Comparison of ENCODE assay signal across 10 cellular contexts in genomic region chr3:19102654-19103290, GRCh38. TPM values are rescaled to one million over a fixed set of nuclear protein-coding genes. Genes with fewer than 3 reads are reported as not detected.
DNase-seq lines count a peak whose midpoint lies in the region; ATAC-seq and TF ChIP-seq lines count a peak whose summit lies in the region.
"Not testable (repeated sequence)": the region's sequence is repeated elsewhere in the genome, so short reads cannot be mapped to it uniquely, and the experiment has no call there.
"Had no signal": no experiment of that assay in that cellular context is flagged by ENCODE, and none has a peak within 500 bp of the region (broad histone marks: within the 10 kb centered on the region; RNA-seq: fewer than 3 reads in every experiment).

No MANE protein-coding gene starts in this region.

- DNase-seq in CD8-positive, alpha-beta T cell: peak in 2 of 7 experiments; percentile 19 to 37
- peak in 1 of 2 experiments; percentile 35 for DNase-seq in PC-9
- peak; percentile 57 for DNase-seq in activated CD4-positive, alpha-beta memory T cell treated with anti-CD3 and anti-CD28 coated beads for 36 hours
- not testable (repeated sequence) for DNase-seq in hepatocyte (ENCODE audit: low spot score); naive B cell; stimulated activated naive B cell treated with anti-CD40 and anti-IgM and Interleukin-4, amounts not matched to agents 10 μg/mL and 1 μg/mL and 100 μg/mL, for 72 hours

- H3K9me3 ChIP-seq in CD8-positive, alpha-beta T cell (ENCODE audit: low read length); PC-9 (ENCODE audit: insufficient read depth, low read depth); hepatocyte (ENCODE audit: low read depth): not testable (repeated sequence)
- peaks cover 20% of the 10 kb centered on the region for H3K9me3 ChIP-seq in HUES6 (ENCODE audit: control insufficient read depth, insufficient read depth, low read depth, low read length)

- H3K79me2 ChIP-seq in PC-9 (ENCODE audit: low read depth); hepatocyte: not testable (repeated sequence)

- CTCF ChIA-PET in CD8-positive, alpha-beta T cell (lab: Charles Lee); PC-9 (lab: Charles Lee); activated CD4-positive, alpha-beta memory T cell treated with anti-CD3 and anti-CD28 coated beads for 36 hours (lab: Charles Lee): not testable (repeated sequence)

- POLR2A ChIA-PET in CD8-positive, alpha-beta T cell (lab: Charles Lee); PC-9 (lab: Charles Lee; ENCODE audit: unreplicated experiment); activated CD4-positive, alpha-beta memory T cell treated with anti-CD3 and anti-CD28 coated beads for 36 hours (lab: Charles Lee): not testable (repeated sequence)

- peak overlapping the region; percentile 70 for H2AFZ ChIP-seq in PC-9
- H2AFZ ChIP-seq in hepatocyte: peak overlapping the region; percentile 52

- peak overlapping the region; percentile 62 for H3K27ac Mint-ChIP-seq in CD8-positive, alpha-beta T cell
- H3K27ac Mint-ChIP-seq in activated CD4-positive, alpha-beta memory T cell treated with anti-CD3 and anti-CD28 coated beads for 36 hours: peak overlapping the region; percentile 61
- not testable (repeated sequence) for H3K27ac Mint-ChIP-seq in activated naive CD8-positive, alpha-beta T cell
- peak overlapping the region in 3 of 6 donors; percentile 60 to 74 (median 65) for H3K27ac Mint-ChIP-seq in naive B cell
- peak overlapping the region; percentile 47 for H3K27ac Mint-ChIP-seq in stimulated activated naive B cell treated with anti-CD40 and anti-IgM and Interleukin-4, amounts not matched to agents 10 μg/mL and 1 μg/mL and 100 μg/mL, for 72 hours

- H3K27me3 ChIP-seq in CD8-positive, alpha-beta T cell (ENCODE audit: insufficient read depth, low read length); HUES6 (ENCODE audit: control insufficient read depth, insufficient read depth, low read length); PC-9 (ENCODE audit: insufficient read depth, low read depth); hepatocyte: not testable (repeated sequence)

- not testable (repeated sequence) for H3K9me2 ChIP-seq in PC-9 (ENCODE audit: insufficient read depth); hepatocyte (replicated peaks; ENCODE audit: insufficient read depth)

- not testable (repeated sequence) for H4K20me1 ChIP-seq in PC-9 (ENCODE audit: insufficient read depth); hepatocyte (ENCODE audit: insufficient read depth, poor library complexity, severe bottlenecking)

- not testable (repeated sequence) for H3K36me3 ChIP-seq in CD8-positive, alpha-beta T cell (ENCODE audit: insufficient read depth, low read length); HUES6 (ENCODE audit: control insufficient read depth, insufficient read depth, low read length); PC-9 (ENCODE audit: low read depth); hepatocyte (replicated peaks; ENCODE audit: insufficient read depth, low read depth)

- not testable (repeated sequence) for H3K4me1 ChIP-seq in CD8-positive, alpha-beta T cell (ENCODE audit: insufficient read depth, low read length); HUES6 (ENCODE audit: control insufficient read depth, insufficient read depth, low read length); PC-9 (replicated peaks; ENCODE audit: insufficient read depth); hepatocyte (ENCODE audit: insufficient read depth)

- not testable (repeated sequence) for BruUV-seq in PC-9 (replicated peaks; lab: Mats Ljungman, UMichigan)

- H3K4me3 ChIP-seq in CD8-positive, alpha-beta T cell (ENCODE audit: low read depth, low read length); hepatocyte: not testable (repeated sequence)
- H3K4me3 ChIP-seq in HUES6 (ENCODE audit: low read depth, low read length) (peak overlapping the region; percentile 63), PC-9 (peak overlapping the region; percentile 54)

- not testable (repeated sequence) for H3K4me1 Mint-ChIP-seq in CD8-positive, alpha-beta T cell (ENCODE audit: low read depth); activated CD4-positive, alpha-beta memory T cell treated with anti-CD3 and anti-CD28 coated beads for 36 hours (ENCODE audit: low read depth); activated naive CD8-positive, alpha-beta T cell (ENCODE audit: low read depth); naive B cell; stimulated activated naive B cell treated with anti-CD40 and anti-IgM and Interleukin-4, amounts not matched to agents 10 μg/mL and 1 μg/mL and 100 μg/mL, for 72 hours

- H3K9ac ChIP-seq in HUES6 (ENCODE audit: low read length): peak overlapping the region; percentile 89

- not testable (repeated sequence) for H3K27ac ChIP-seq in CD8-positive, alpha-beta T cell (ENCODE audit: low read depth, low read length); HUES6 (ENCODE audit: low read depth, low read length); PC-9; hepatocyte

- intact Hi-C loops in CD8-positive, alpha-beta T cell (cut with DNase I, micrococcal nuclease); PC-9 (cut with micrococcal nuclease; ENCODE audit: unreplicated experiment); activated CD4-positive, alpha-beta memory T cell treated with anti-CD3 and anti-CD28 coated beads for 36 hours (cut with micrococcal nuclease): not testable (repeated sequence)

- H3K4me2 ChIP-seq in PC-9 (peak overlapping the region; percentile 70), hepatocyte (peak overlapping the region; percentile 62)

- ATAC-seq in CD8-positive, alpha-beta T cell; naive B cell (ENCODE audit: low read depth in 2 of 2); stimulated activated naive B cell treated with anti-CD40 and anti-IgM and Interleukin-4, amounts not matched to agents 10 μg/mL and 1 μg/mL and 100 μg/mL, for 72 hours (replicated peaks): not testable (repeated sequence)

- not testable (repeated sequence) for TF ChIP-seq CTCF in CD8-positive, alpha-beta T cell (IDR thresholded peaks at IDR 0.05); PC-9 (conservative IDR thresholded peaks at IDR 0.05); hepatocyte (IDR thresholded peaks at IDR 0.05; ENCODE audit: poor library complexity)

- not testable (repeated sequence) for H3K9me3 Mint-ChIP-seq in CD8-positive, alpha-beta T cell; activated CD4-positive, alpha-beta memory T cell treated with anti-CD3 and anti-CD28 coated beads for 36 hours; activated naive CD8-positive, alpha-beta T cell (ENCODE audit: low read depth); naive B cell; stimulated activated naive B cell treated with anti-CD40 and anti-IgM and Interleukin-4, amounts not matched to agents 10 μg/mL and 1 μg/mL and 100 μg/mL, for 72 hours

- H3F3A ChIP-seq in PC-9 (ENCODE audit: insufficient read depth, low read depth): not testable (repeated sequence)

- peak overlapping the region; percentile 70 for H3K4me3 Mint-ChIP-seq in CD8-positive, alpha-beta T cell
- peak overlapping the region; percentile 78 for H3K4me3 Mint-ChIP-seq in activated CD4-positive, alpha-beta memory T cell treated with anti-CD3 and anti-CD28 coated beads for 36 hours
- H3K4me3 Mint-ChIP-seq in activated naive CD8-positive, alpha-beta T cell: peak overlapping the region; percentile 17
- peak overlapping the region; percentile 35 to 94 (median 78) for H3K4me3 Mint-ChIP-seq in naive B cell
- peak overlapping the region; percentile 30 to 76 for H3K4me3 Mint-ChIP-seq in stimulated activated naive B cell treated with anti-CD40 and anti-IgM and Interleukin-4, amounts not matched to agents 10 μg/mL and 1 μg/mL and 100 μg/mL, for 72 hours

- 43% methylated on average over 25 of the region's 29 CpGs for WGBS in hepatocyte (ENCODE audit: low lambda C conversion rate, missing lambda C conversion rate)

- not testable (repeated sequence) for H3K27me3 Mint-ChIP-seq in CD8-positive, alpha-beta T cell (ENCODE audit: low read depth); activated CD4-positive, alpha-beta memory T cell treated with anti-CD3 and anti-CD28 coated beads for 36 hours; activated naive CD8-positive, alpha-beta T cell; naive B cell; stimulated activated naive B cell treated with anti-CD40 and anti-IgM and Interleukin-4, amounts not matched to agents 10 μg/mL and 1 μg/mL and 100 μg/mL, for 72 hours

- H3K36me3 Mint-ChIP-seq in CD8-positive, alpha-beta T cell; activated CD4-positive, alpha-beta memory T cell treated with anti-CD3 and anti-CD28 coated beads for 36 hours; activated naive CD8-positive, alpha-beta T cell; naive B cell; stimulated activated naive B cell treated with anti-CD40 and anti-IgM and Interleukin-4, amounts not matched to agents 10 μg/mL and 1 μg/mL and 100 μg/mL, for 72 hours: not testable (repeated sequence)

RNA-seq across cellular contexts. Expression of gene KCNH8, which starts 45.5 kb away (rescaled TPM):
- total RNA-seq in CD8-positive, alpha-beta T cell: under 1 TPM; 0.14 to 0.16 TPM
- total RNA-seq in PC-9 (2021): 0.58 and 0.63 TPM in 2 replicates
- total RNA-seq in activated CD4-positive, alpha-beta memory T cell treated with anti-CD3 and anti-CD28 coated beads for 36 hours: not detected
- 0.88 and 0.97 TPM in 2 replicates for total RNA-seq in hepatocyte
- 0.22 and 1.1 TPM in 2 replicates for polyA plus RNA-seq in hepatocyte
- polyA plus RNA-seq in naive B cell (ENCODE audit: low read depth in 6 of 6): 1 to 10 TPM; 3.4 to 5.8 (median 4.3) TPM
- total RNA-seq: glomerular endothelial cell, osteoblast had no signal

Comparison
In these comparisons a context has a peak if more than half of its experiments do, and no peak if none do; other contexts are left out.
1. H3K4me3 Mint-ChIP-seq: peak in every context shown above with its lines; median percentile 78 in activated CD4-positive, alpha-beta memory T cell treated with anti-CD3 and anti-CD28 coated beads for 36 hours; 78 in naive B cell; 70 in CD8-positive, alpha-beta T cell; 53 in stimulated activated naive B cell treated with anti-CD40 and anti-IgM and Interleukin-4, amounts not matched to agents 10 μg/mL and 1 μg/mL and 100 μg/mL, for 72 hours; 17 in activated naive CD8-positive, alpha-beta T cell.